Comparison of ENCODE assay signal across 14 cellular contexts in the genomic region with DNA sequence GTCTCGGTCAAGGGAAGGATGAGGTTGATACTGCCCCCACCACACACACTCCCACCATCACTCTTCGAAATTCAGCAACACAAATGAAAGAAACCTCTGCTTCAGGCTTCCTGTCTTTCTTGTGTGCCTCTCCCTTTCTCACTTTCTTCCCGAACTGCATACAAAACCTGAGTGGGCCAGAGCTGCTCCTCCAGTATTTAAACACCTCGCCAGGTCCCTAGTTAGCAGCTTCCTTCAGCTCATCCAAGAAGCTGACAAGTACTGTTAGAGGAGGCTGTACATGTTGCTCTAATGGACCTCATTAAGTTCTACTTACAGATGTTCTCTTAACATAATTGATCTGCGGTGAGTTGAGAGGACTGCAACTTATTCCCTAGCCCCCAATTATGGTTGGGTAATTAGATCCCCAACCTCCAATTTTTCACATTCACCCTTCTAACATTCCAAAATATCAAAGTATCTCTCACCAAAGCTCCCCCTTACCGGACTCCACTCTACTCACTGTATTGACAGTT. TPM values are rescaled to one million over a fixed set of nuclear protein-coding genes. Genes with fewer than 3 reads are reported as not detected.
DNase-seq lines count a peak whose midpoint lies in the region; ATAC-seq and TF ChIP-seq lines count a peak whose summit lies in the region.
"Had no signal": no experiment of that assay in that cellular context is flagged by ENCODE, and none has a peak within 500 bp of the region (broad histone marks: within the 10 kb centered on the region; RNA-seq: fewer than 3 reads in every experiment).

No MANE protein-coding gene starts in this region.

- H2BK120ac ChIP-seq in mesendoderm (ENCODE audit: low read depth, low read length): no peak overlapping the region

- no peak overlapping the region for H3K9ac ChIP-seq in mesendoderm (ENCODE audit: low read length)

- H3K36me3 Mint-ChIP-seq in type B pancreatic cell: no peaks in the 10 kb centered on the region
- H3K36me3 Mint-ChIP-seq in effector memory CD8-positive, alpha-beta T cell (ENCODE audit: insufficient read depth): no peaks in the 10 kb centered on the region

- no peak overlapping the region for H3K4me2 ChIP-seq in mesendoderm (ENCODE audit: low read length)

- H3K9me3 ChIP-seq in ascending aorta: no peaks in the 10 kb centered on the region

- H3K56ac ChIP-seq in mesendoderm (ENCODE audit: low read length): no peak overlapping the region

- no peaks in the 10 kb centered on the region for H3K9me3 Mint-ChIP-seq in type B pancreatic cell
- peaks cover 8 to 10% of the 10 kb centered on the region in 2 donors for H3K9me3 Mint-ChIP-seq in effector memory CD8-positive, alpha-beta T cell

- H3K4me1 ChIP-seq in ascending aorta (peaks cover 0 to 11% of the 10 kb centered on the region in 2 donors), mesendoderm (ENCODE audit: control insufficient read depth, low read depth, low read length) (peaks cover 9% of the 10 kb centered on the region)

- no peak overlapping the region for H4K8ac ChIP-seq in mesendoderm (ENCODE audit: low read depth, low read length)

- H3K18ac ChIP-seq in mesendoderm (ENCODE audit: low read length): no peak overlapping the region

- no peak overlapping the region for H3K4ac ChIP-seq in mesendoderm (ENCODE audit: low read depth, low read length)

- H3K27ac Mint-ChIP-seq in type B pancreatic cell: no peak overlapping the region
- H3K27ac Mint-ChIP-seq in effector memory CD8-positive, alpha-beta T cell: no peak overlapping the region
- H3K27ac Mint-ChIP-seq: activated CD4-positive, alpha-beta T cell treated with anti-CD3 and anti-CD28 coated beads for 36 hours; activated T-helper 17 cell treated with anti-CD3 and anti-CD28 coated beads, Interleukin-2, amount 50 U/mL, for 72 hours had no signal

- intact Hi-C loops in ascending aorta (cut with DNase I): no loop called here

- H3K36me3 ChIP-seq in ascending aorta (no peaks in the 10 kb centered on the region), mesendoderm (ENCODE audit: control insufficient read depth, insufficient read depth, low read length) (no peaks in the 10 kb centered on the region)

- 100% methylated on average over 1 of the region's 6 CpGs for WGBS in mesendoderm (ENCODE audit: extremely low coverage, insufficient coverage, low lambda C conversion rate)

- peaks cover 77% of the 10 kb centered on the region for H3K27me3 Mint-ChIP-seq in type B pancreatic cell
- H3K27me3 Mint-ChIP-seq in effector memory CD8-positive, alpha-beta T cell: peaks cover 12 to 23% of the 10 kb centered on the region in 2 donors

- H2BK15ac ChIP-seq in mesendoderm (replicated peaks; ENCODE audit: low read depth): no peak overlapping the region

- H3K4me3 ChIP-seq in ascending aorta: peak overlapping the region; percentile 4 to 56
- no peak overlapping the region for H3K4me3 ChIP-seq in mesendoderm (ENCODE audit: low read length)
- H3K4me3 ChIP-seq: K562 had no signal

- H2AK5ac ChIP-seq in mesendoderm (ENCODE audit: low read length): no peak overlapping the region

- TF ChIP-seq CTCF in ascending aorta (IDR thresholded peaks at IDR 0.05): no peak
- no peak for TF ChIP-seq CTCF in type B pancreatic cell (conservative IDR thresholded peaks at IDR 0.05)

- no peaks in the 10 kb centered on the region for H3K79me1 ChIP-seq in mesendoderm (ENCODE audit: low read length)

- H3K79me2 ChIP-seq in mesendoderm (ENCODE audit: control insufficient read depth, insufficient read depth, low read length): no peaks in the 10 kb centered on the region

- H3K23ac ChIP-seq in mesendoderm (ENCODE audit: low read length): no peak overlapping the region

- no peak overlapping the region for H4K5ac ChIP-seq in mesendoderm (ENCODE audit: low read length)

- H2BK5ac ChIP-seq in mesendoderm (ENCODE audit: low read length): no peak overlapping the region

- H3K4me3 Mint-ChIP-seq in type B pancreatic cell: peak overlapping the region; percentile 42
- H3K4me3 Mint-ChIP-seq in effector memory CD8-positive, alpha-beta T cell: no peak overlapping the region
- H3K4me3 Mint-ChIP-seq: activated CD4-positive, alpha-beta T cell treated with anti-CD3 and anti-CD28 coated beads for 36 hours; activated T-helper 17 cell treated with anti-CD3 and anti-CD28 coated beads, Interleukin-2, amount 50 U/mL, for 72 hours had no signal

- H3K27ac ChIP-seq in ascending aorta (peak overlapping the region; percentile 59 to 83), mesendoderm (ENCODE audit: low read depth, low read length) (no peak overlapping the region)

- ATAC-seq in HG03457 (IDR thresholded peaks at IDR 0.05; ENCODE audit: unreplicated experiment): no peak
- ATAC-seq in effector memory CD8-positive, alpha-beta T cell (replicated peaks): no peak
- ATAC-seq: activated CD4-positive, alpha-beta T cell treated with anti-CD3 and anti-CD28 coated beads for 36 hours; activated T-helper 17 cell treated with anti-CD3 and anti-CD28 coated beads, Interleukin-2, amount 50 U/mL, for 72 hours; K562 had no signal

- DNase-seq in NCI-H510A treated with DMSO at 0.1 percent for 48 hours (lab: John Stamatoyannopoulos, UW) (peak; percentile 63), NCI-H510A (lab: John Stamatoyannopoulos, UW) (no peak), ascending aorta (ENCODE audit: low spot score in 2 of 2) (no peak), mesendoderm (peak; percentile 16), type B pancreatic cell (ENCODE audit: extremely low spot score, unreplicated experiment) (no peak)
- no peak for DNase-seq in effector memory CD8-positive, alpha-beta T cell
- no peak for DNase-seq in activated CD4-positive, alpha-beta T cell treated with anti-CD3 and anti-CD28 coated beads for 1 hour
- DNase-seq: activated CD4-positive, alpha-beta T cell treated with anti-CD3 and anti-CD28 coated beads for 36 hours; stimulated activated CD4-positive, alpha-beta T cell treated with anti-CD3 and anti-CD28 coated beads, Interleukin-4, amount 100 ng/mL, for 4 hours had no signal

- peaks cover 14% of the 10 kb centered on the region for H3K4me1 Mint-ChIP-seq in type B pancreatic cell (ENCODE audit: unreplicated experiment)
- no peaks in the 10 kb centered on the region for H3K4me1 Mint-ChIP-seq in effector memory CD8-positive, alpha-beta T cell (ENCODE audit: low read depth in 2 of 2)
- H3K4me1 Mint-ChIP-seq: activated CD4-positive, alpha-beta T cell treated with anti-CD3 and anti-CD28 coated beads for 36 hours; activated T-helper 17 cell treated with anti-CD3 and anti-CD28 coated beads, Interleukin-2, amount 50 U/mL, for 72 hours had no signal

- no peaks in the 10 kb centered on the region for H3K27me3 ChIP-seq in ascending aorta
- H3K27me3 ChIP-seq in mesendoderm (ENCODE audit: insufficient read depth, low read length, poor library complexity): peaks cover 11% of the 10 kb centered on the region

RNA-seq across cellular contexts. Expression of gene LMO3, which starts 4.1 kb away (rescaled TPM):
- total RNA-seq in ascending aorta (20.2 TPM), type B pancreatic cell (ENCODE audit: low replicate concordance) (4.1 and 4.4 TPM in 2 replicates)
- 0.67 TPM for polyA plus RNA-seq in mesendoderm (2013, experiment 1 of 2)
- 0.67 TPM for polyA plus RNA-seq in mesendoderm (2013, experiment 2 of 2)
- total RNA-seq: activated CD4-positive, alpha-beta T cell treated with anti-CD3 and anti-CD28 coated beads for 36 hours; activated T-helper 17 cell treated with anti-CD3 and anti-CD28 coated beads, Interleukin-2, amount 50 U/mL, for 72 hours; NCI-H460 had no signal
- polyA plus RNA-seq: keratinocyte had no signal

Comparison
In these comparisons a context has a peak if more than half of its experiments do, and no peak if none do; other contexts are left out.
1. DNase-seq: peak in NCI-H510A treated with DMSO at 0.1 percent for 48 hours (single experiment) and mesendoderm (single experiment); none in NCI-H510A (single experiment), ascending aorta (0 of 2), type B pancreatic cell (single experiment), effector memory CD8-positive, alpha-beta T cell (0 of 3) and activated CD4-positive, alpha-beta T cell treated with anti-CD3 and anti-CD28 coated beads for 1 hour (single experiment).